ENCODE assay signal across 1 cellular context in genomic region chr4:40056722-40057539, GRCh38.
A peak's percentile ranks its signal among the peaks of the same experiment; 100 is the strongest.
TF ChIP-seq lines count a peak whose summit lies in the region.

N4BP2 (plus strand) TSS chr4:40056850; CDS start chr4:40097341, 40,491 bp downstream.

TF ChIP-seq in HepG2, 621 proteins besides CTCF, POLR2A, EP300 and RAD21 (continued from another document and continues in another):
- TF ChIP-seq, protein P1, sequence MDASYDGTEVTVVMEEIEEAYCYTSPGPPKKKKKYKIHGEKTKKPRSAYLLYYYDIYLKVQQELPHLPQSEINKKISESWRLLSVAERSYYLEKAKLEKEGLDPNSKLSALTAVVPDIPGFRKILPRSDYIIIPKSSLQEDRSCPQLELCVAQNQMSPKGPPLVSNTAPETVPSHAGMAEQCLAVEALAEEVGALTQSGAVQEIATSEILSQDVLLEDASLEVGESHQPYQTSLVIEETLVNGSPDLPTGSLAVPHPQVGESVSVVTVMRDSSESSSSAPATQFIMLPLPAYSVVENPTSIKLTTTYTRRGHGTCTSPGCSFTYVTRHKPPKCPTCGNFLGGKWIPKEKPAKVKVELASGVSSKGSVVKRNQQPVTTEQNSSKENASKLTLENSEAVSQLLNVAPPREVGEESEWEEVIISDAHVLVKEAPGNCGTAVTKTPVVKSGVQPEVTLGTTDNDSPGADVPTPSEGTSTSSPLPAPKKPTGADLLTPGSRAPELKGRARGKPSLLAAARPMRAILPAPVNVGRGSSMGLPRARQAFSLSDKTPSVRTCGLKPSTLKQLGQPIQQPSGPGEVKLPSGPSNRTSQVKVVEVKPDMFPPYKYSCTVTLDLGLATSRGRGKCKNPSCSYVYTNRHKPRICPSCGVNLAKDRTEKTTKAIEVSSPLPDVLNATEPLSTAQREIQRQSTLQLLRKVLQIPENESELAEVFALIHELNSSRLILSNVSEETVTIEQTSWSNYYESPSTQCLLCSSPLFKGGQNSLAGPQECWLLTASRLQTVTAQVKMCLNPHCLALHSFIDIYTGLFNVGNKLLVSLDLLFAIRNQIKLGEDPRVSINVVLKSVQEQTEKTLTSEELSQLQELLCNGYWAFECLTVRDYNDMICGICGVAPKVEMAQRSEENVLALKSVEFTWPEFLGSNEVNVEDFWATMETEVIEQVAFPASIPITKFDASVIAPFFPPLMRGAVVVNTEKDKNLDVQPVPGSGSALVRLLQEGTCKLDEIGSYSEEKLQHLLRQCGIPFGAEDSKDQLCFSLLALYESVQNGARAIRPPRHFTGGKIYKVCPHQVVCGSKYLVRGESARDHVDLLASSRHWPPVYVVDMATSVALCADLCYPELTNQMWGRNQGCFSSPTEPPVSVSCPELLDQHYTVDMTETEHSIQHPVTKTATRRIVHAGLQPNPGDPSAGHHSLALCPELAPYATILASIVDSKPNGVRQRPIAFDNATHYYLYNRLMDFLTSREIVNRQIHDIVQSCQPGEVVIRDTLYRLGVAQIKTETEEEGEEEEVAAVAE (CRISPR knock-in tag; IDR thresholded peaks at IDR 0.05; ENCODE audit: borderline replicate concordance): no peak
- TF ChIP-seq SRSF9 (IDR thresholded peaks at IDR 0.05; ENCODE audit: borderline replicate concordance, insufficient read depth, low read depth, low read length, poor library complexity, severe bottlenecking): no peak
- peak; percentile 37; the same call in 1 of the 2 replicates for TF ChIP-seq ZNF230 (CRISPR knock-in tag; IDR thresholded peaks at IDR 0.05)
- TF ChIP-seq DZIP1 (CRISPR knock-in tag; IDR thresholded peaks at IDR 0.05): peak; percentile 91; the same call in 1 of the 2 replicates
- TF ChIP-seq, protein P2, sequence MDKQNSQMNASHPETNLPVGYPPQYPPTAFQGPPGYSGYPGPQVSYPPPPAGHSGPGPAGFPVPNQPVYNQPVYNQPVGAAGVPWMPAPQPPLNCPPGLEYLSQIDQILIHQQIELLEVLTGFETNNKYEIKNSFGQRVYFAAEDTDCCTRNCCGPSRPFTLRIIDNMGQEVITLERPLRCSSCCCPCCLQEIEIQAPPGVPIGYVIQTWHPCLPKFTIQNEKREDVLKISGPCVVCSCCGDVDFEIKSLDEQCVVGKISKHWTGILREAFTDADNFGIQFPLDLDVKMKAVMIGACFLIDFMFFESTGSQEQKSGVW (CRISPR knock-in tag; IDR thresholded peaks at IDR 0.05; ENCODE audit: borderline replicate concordance): no peak
- TF ChIP-seq ZBTB40 (IDR thresholded peaks at IDR 0.05): no peak
- TF ChIP-seq ZBTB40 (CRISPR knock-in tag; IDR thresholded peaks at IDR 0.05): no peak; the same call in 1 of the 2 replicates
- 0 out of 2 replicates have a peak, but pooled peaks have one; percentile 46 for TF ChIP-seq ZNF512 (CRISPR knock-in tag; IDR thresholded peaks at IDR 0.05)
- TF ChIP-seq FIP1L1 (IDR thresholded peaks at IDR 0.05; ENCODE audit: borderline replicate concordance, insufficient read depth, low read depth, low read length): no peak
- TF ChIP-seq LCORL (IDR thresholded peaks at IDR 0.05): no peak
- TF ChIP-seq LCORL (CRISPR knock-in tag; IDR thresholded peaks at IDR 0.05): 0 out of 2 replicates have a peak, but pooled peaks have one; percentile 2
- peak; percentile 75 for TF ChIP-seq ZNF510 (CRISPR knock-in tag; IDR thresholded peaks at IDR 0.05; ENCODE audit: low read depth)
- no peak for TF ChIP-seq TEF (CRISPR knock-in tag; IDR thresholded peaks at IDR 0.05)
- TF ChIP-seq MEIS2 (CRISPR knock-in tag; IDR thresholded peaks at IDR 0.05): 0 out of 2 replicates have a peak, but pooled peaks have one; percentile 37
- TF ChIP-seq ZNF839 (CRISPR knock-in tag; IDR thresholded peaks at IDR 0.05; ENCODE audit: borderline replicate concordance): no peak
- peak; percentile 50; the same call in 1 of the 2 replicates for TF ChIP-seq PHF8 (CRISPR knock-in tag; IDR thresholded peaks at IDR 0.05)
- no peak for TF ChIP-seq XRCC5 (optimal IDR thresholded peaks at IDR 0.05; ENCODE audit: low read length)
- no peak for TF ChIP-seq RAD51 (IDR thresholded peaks at IDR 0.05; ENCODE audit: borderline replicate concordance)
- no peak for TF ChIP-seq ZBTB44 (CRISPR knock-in tag; IDR thresholded peaks at IDR 0.05)
- TF ChIP-seq ELF4 (CRISPR knock-in tag; IDR thresholded peaks at IDR 0.05; ENCODE audit: borderline replicate concordance): no peak
- no peak for TF ChIP-seq FOSL1 (CRISPR knock-in tag; IDR thresholded peaks at IDR 0.05; ENCODE audit: borderline replicate concordance)
- TF ChIP-seq ZNF232 (CRISPR knock-in tag; IDR thresholded peaks at IDR 0.05; ENCODE audit: borderline replicate concordance): no peak
- TF ChIP-seq, protein P3, sequence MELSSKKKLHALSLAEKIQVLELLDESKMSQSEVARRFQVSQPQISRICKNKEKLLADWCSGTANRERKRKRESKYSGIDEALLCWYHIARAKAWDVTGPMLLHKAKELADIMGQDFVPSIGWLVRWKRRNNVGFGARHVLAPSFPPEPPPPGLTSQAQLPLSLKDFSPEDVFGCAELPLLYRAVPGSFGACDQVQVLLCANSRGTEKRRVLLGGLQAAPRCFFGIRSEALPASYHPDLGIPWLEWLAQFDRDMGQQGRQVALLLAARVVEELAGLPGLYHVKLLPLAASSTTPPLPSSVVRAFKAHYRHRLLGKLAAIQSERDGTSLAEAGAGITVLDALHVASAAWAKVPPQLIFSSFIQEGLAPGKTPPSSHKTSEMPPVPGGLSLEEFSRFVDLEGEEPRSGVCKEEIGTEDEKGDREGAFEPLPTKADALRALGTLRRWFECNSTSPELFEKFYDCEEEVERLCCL (CRISPR knock-in tag; IDR thresholded peaks at IDR 0.05; ENCODE audit: borderline replicate concordance): no peak
- 0 out of 2 replicates have a peak, but pooled peaks have one; percentile 45 for TF ChIP-seq ZBTB46 (CRISPR knock-in tag; IDR thresholded peaks at IDR 0.05; ENCODE audit: borderline replicate concordance)
